Comparison of ENCODE assay signal across 11 cellular contexts in the genomic region with DNA sequence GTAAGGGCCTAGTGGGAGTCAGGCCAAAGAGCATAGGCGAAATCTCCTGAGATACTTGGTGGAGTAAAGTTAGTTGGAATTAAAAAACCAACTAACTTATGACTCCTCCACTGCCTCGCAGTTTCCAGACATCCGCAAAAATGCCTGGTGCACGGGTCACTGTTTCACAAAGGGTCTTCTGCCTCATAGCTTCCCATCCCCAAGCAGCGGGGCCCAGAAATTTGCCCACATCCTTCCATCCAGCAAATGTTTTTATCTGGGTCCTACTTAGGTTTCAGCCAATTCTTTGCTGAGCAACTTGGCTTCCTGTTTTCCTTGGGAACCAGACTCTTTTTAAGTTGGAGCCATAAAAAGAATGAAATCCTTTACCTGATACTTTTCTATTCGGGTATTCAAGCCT. TPM values are rescaled to one million over a fixed set of nuclear protein-coding genes. Genes with fewer than 3 reads are reported as not detected.
DNase-seq lines count a peak whose midpoint lies in the region; ATAC-seq, FAIRE-seq and TF ChIP-seq lines count a peak whose summit lies in the region.
"Had no signal": no experiment of that assay in that cellular context is flagged by ENCODE, and none has a peak within 500 bp of the region (broad histone marks: within the 10 kb centered on the region; RNA-seq: fewer than 3 reads in every experiment).

No MANE protein-coding gene starts in this region.

- no peak for TF ChIP-seq EP300 in K562 (IDR thresholded peaks at IDR 0.05; ENCODE audit: low read length)

- intact Hi-C loops in K562 (cut with micrococcal nuclease), result loop anchor here (1.0 to 10.0 kb wide), 3 partner anchors 49 to 463 kb away; no protein-coding TSS in a partner anchor

- no peaks in the 10 kb centered on the region; the same call in 1 of the 2 replicates for H3K27me3 Mint-ChIP-seq in HFFc6 (ENCODE audit: insufficient read depth)

- no peak for TF ChIP-seq CTCF in HFFc6 (IDR thresholded peaks at IDR 0.05)
- no peak for TF ChIP-seq CTCF in K562 (IDR thresholded peaks at IDR 0.05 in 2 of 3, conservative IDR thresholded peaks at IDR 0.05 in 1 of 3; ENCODE audit: insufficient read depth in 2 of 3, low read depth in 1 of 3, low read length in 3 of 3)
- no peak for TF ChIP-seq CTCF in GM20000 (IDR thresholded peaks at IDR 0.05; ENCODE audit: extremely low read depth, missing control alignments)
- TF ChIP-seq CTCF in GM10248 (IDR thresholded peaks at IDR 0.05; ENCODE audit: control extremely low read depth, extremely low read depth, low read depth, missing control alignments), result no peak

- WGBS in K562 (ENCODE audit: insufficient coverage, low coverage, missing lambda C conversion rate), result 41% methylated on average over 6 of the region's 6 CpGs

- in situ Hi-C loops in K562 (cut with MboI), result no loop called here

- no peaks in the 10 kb centered on the region for H3K36me3 Mint-ChIP-seq in HFFc6 (ENCODE audit: low read depth)

- DNase-seq in HFFc6, result no peak
- DNase-seq in K562 (ENCODE audit: extremely low read depth in 1 of 4, low spot score in 3 of 4), result no peak
- peak; percentile 48 for DNase-seq in left kidney (ENCODE audit: low read depth, low spot score)
- DNase-seq in germinal center (ENCODE audit: low spot score), result no peak
- DNase-seq in GM20000 (ENCODE audit: low spot score), result no peak
- no peak for DNase-seq in GM10248 (ENCODE audit: extremely low spot score)
- DNase-seq in stimulated activated CD4-positive, alpha-beta T cell treated with anti-CD3 and anti-CD28 coated beads, Interleukin-2, amount 100 ng/mL, for 24 hours, result no peak
- DNase-seq: BE2C had no signal

- no peaks in the 10 kb centered on the region for H3K9me1 ChIP-seq in K562 (ENCODE audit: control insufficient read depth, insufficient read depth, low read length)

- H3K36me3 ChIP-seq in K562 (ENCODE audit: control insufficient read depth, insufficient read depth, low read length) (no peaks in the 10 kb centered on the region), skeletal muscle tissue (ENCODE audit: control insufficient read depth in 3 of 3, insufficient read depth in 3 of 3, low read length in 3 of 3) (peaks cover 0 to 7% (median 0%) of the 10 kb centered on the region in 3 donors)
- H3K36me3 ChIP-seq: BE2C had no signal

- peaks cover 0 to 3% of the 10 kb centered on the region in 2 experiments; a peak in 3 of 5 replicates for H3K4me1 ChIP-seq in K562 (replicated peaks in 1 of 2; ENCODE audit: control insufficient read depth in 2 of 2, insufficient read depth in 2 of 2, low read length in 2 of 2)
- H3K4me1 ChIP-seq in skeletal muscle tissue (ENCODE audit: control insufficient read depth in 3 of 3, insufficient read depth in 3 of 3, low read length in 3 of 3), result peaks cover 0 to 22% (median 5%) of the 10 kb centered on the region in 3 donors
- H3K4me1 ChIP-seq: BE2C had no signal

- H3K9me3 ChIP-seq in K562 (replicated peaks; ENCODE audit: control insufficient read depth, insufficient read depth, low read depth, low read length) (no peaks in the 10 kb centered on the region), skeletal muscle tissue (ENCODE audit: control insufficient read depth in 3 of 3, low read length in 3 of 3) (no peaks in the 10 kb centered on the region)
- H3K9me3 ChIP-seq: BE2C had no signal

- no peak overlapping the region for H3K4me2 ChIP-seq in K562 (ENCODE audit: insufficient read depth, low read length)

- H3K79me2 ChIP-seq in K562 (ENCODE audit: control insufficient read depth, insufficient read depth, low read length), result no peaks in the 10 kb centered on the region

- peak overlapping the region; percentile 15; the same call in 1 of the 2 replicates for H3K27ac Mint-ChIP-seq in HFFc6

- H2AFZ ChIP-seq in K562 (ENCODE audit: low read depth, low read length), result 0 out of 2 replicates have a peak overlapping the region, but pooled peaks have one; percentile 27

- no peak overlapping the region for H3K4me3 Mint-ChIP-seq in HFFc6

- H3K27me3 ChIP-seq in K562 (ENCODE audit: control insufficient read depth in 2 of 2, insufficient read depth in 2 of 2, low read length in 2 of 2) (no peaks in the 10 kb centered on the region), skeletal muscle tissue (ENCODE audit: control insufficient read depth in 3 of 3, insufficient read depth in 3 of 3, low read length in 3 of 3) (no peaks in the 10 kb centered on the region)
- H3K27me3 ChIP-seq: BE2C had no signal

- H3K9me3 Mint-ChIP-seq in HFFc6, result no peaks in the 10 kb centered on the region

- ATAC-seq in K562, result no peak

- no peak for TF ChIP-seq POLR2A in K562 (conservative IDR thresholded peaks at IDR 0.05)

- no peak for FAIRE-seq in K562 (lab: Jason Lieb, UNC)

- H3K9ac ChIP-seq in K562 (ENCODE audit: insufficient read depth in 1 of 2, low read depth in 2 of 2, low read length in 2 of 2) (no peak overlapping the region), skeletal muscle tissue (ENCODE audit: low read depth in 1 of 3, low read length in 3 of 3) (no peak overlapping the region)

- no peaks in the 10 kb centered on the region for H4K20me1 ChIP-seq in K562 (replicated peaks; ENCODE audit: control insufficient read depth, insufficient read depth, low read length)

- BruUV-seq in K562 (replicated peaks; lab: Mats Ljungman, UMichigan), result no TSS peak

- no peak for TF ChIP-seq RAD21 in K562 (CRISPR knock-in tag; conservative IDR thresholded peaks at IDR 0.05 in 1 of 2, IDR thresholded peaks at IDR 0.05 in 1 of 2)

- peaks cover 45% of the 10 kb centered on the region for H3K4me1 Mint-ChIP-seq in HFFc6 (ENCODE audit: low read depth)

- POLR2A ChIA-PET in K562 (lab: Yijun Ruan, JAX), result no interaction called here
- POLR2A ChIA-PET in GM10248 (lab: Yijun Ruan, JAX), result no interaction called here

- CTCF ChIA-PET in K562 (lab: Yijun Ruan, JAX; ENCODE audit: low intra/inter-chr PET ratio), result interaction anchor here (1.4 to 2.2 kb wide), 3 partner anchors 49 to 463 kb away, joined by 5 to 18 read pairs (median 6); no protein-coding TSS in a partner anchor
- CTCF ChIA-PET in GM10248 (lab: Yijun Ruan, JAX), result interaction anchor here (1.0 to 2.4 kb wide), 6 partner anchors 10 to 1064 kb away, joined by 3 to 11 read pairs (median 5); a partner anchor contains a TSS

- H3K4me3 ChIP-seq in K562 (no peak overlapping the region), skeletal muscle tissue (ENCODE audit: low read length in 3 of 3) (no peak overlapping the region)

- H3K27ac ChIP-seq in K562 (ENCODE audit: extremely low read depth, low read depth, low read length), result no peak overlapping the region
- peak overlapping the region; percentile 17 for H3K27ac ChIP-seq in skeletal muscle tissue (ENCODE audit: low read depth, low read length)
- H3K27ac ChIP-seq: epithelial cell of prostate, VCaP had no signal

RNA-seq across cellular contexts. Expression of a gene that starts 36.3 kb away (rescaled TPM):
- 10 to 100 TPM; 11.0 to 13.8 (median 12.7) TPM for total RNA-seq in HFFc6 (2021; fragmentation: NEBNext Ultra II Directional; extraction: Animal tissue kit (Norgen Biotek cat#: 25700))
- total RNA-seq in K562 (2011; cell fraction: chromatin; rRNA removed; ENCODE audit: low replicate concordance), result 6.9 and 12.4 TPM in 2 replicates
- total RNA-seq in K562 (2011; cell fraction: nucleolus; rRNA removed), result 7.7 and 10.0 TPM in 2 replicates
- 14.2 TPM in 2 replicates for total RNA-seq in K562 (2011; cell fraction: nucleoplasm; rRNA removed)
- total RNA-seq in K562 (2014; rRNA removed), result 5.0 and 5.7 TPM in 2 replicates
- total RNA-seq in K562 (2014; rRNA removed; fragmentation: Illumina TruSeq; extraction: Trizol), result 5.1 and 5.7 TPM in 2 replicates
- 7.6 and 7.9 TPM in 2 replicates for total RNA-seq in K562 (2015; rRNA removed; fragmentation: Illumina TruSeq; extraction: Trizol)
- total RNA-seq in K562 (2021), result 6.1 and 6.3 TPM in 2 replicates
- polyA plus RNA-seq in K562 (2011; rRNA removed), result 6.2 and 7.3 TPM in 2 replicates
- polyA plus RNA-seq in K562 (2011; cell fraction: cytosol; rRNA removed), result 3.1 and 7.3 TPM in 2 replicates
- polyA plus RNA-seq in K562 (2011; cell fraction: nucleus; rRNA removed), result 3.9 and 5.8 TPM in 2 replicates
- polyA plus RNA-seq in K562 (2012), result 4.1 and 6.1 TPM in 2 replicates
- polyA plus RNA-seq in K562 (2014; fragmentation: Illumina TruSeq; extraction: Trizol), result 5.1 and 6.2 TPM in 2 replicates
- polyA plus RNA-seq in K562 (2014; fragmentation: Nextera tagmentation; extraction: Ambion mirVana), result 1 to 10 TPM; 1.2 to 1.4 TPM
- 5.8 and 6.7 TPM in 2 replicates for polyA plus RNA-seq in K562 (2014; rRNA removed)
- 6.9 and 7.1 TPM in 2 replicates for polyA minus RNA-seq in K562 (2011; rRNA and poly(A)+ RNA removed)
- 2.3 and 3.3 TPM in 2 replicates for polyA minus RNA-seq in K562 (2011; cell fraction: cytosol; rRNA and poly(A)+ RNA removed)
- polyA minus RNA-seq in K562 (2011; cell fraction: nucleus; rRNA and poly(A)+ RNA removed), result 2.2 and 4.6 TPM in 2 replicates
- total RNA-seq in skeletal muscle tissue, result 56.4 TPM
